27 cellular contexts compared by ENCODE assay signal in the genomic region with DNA sequence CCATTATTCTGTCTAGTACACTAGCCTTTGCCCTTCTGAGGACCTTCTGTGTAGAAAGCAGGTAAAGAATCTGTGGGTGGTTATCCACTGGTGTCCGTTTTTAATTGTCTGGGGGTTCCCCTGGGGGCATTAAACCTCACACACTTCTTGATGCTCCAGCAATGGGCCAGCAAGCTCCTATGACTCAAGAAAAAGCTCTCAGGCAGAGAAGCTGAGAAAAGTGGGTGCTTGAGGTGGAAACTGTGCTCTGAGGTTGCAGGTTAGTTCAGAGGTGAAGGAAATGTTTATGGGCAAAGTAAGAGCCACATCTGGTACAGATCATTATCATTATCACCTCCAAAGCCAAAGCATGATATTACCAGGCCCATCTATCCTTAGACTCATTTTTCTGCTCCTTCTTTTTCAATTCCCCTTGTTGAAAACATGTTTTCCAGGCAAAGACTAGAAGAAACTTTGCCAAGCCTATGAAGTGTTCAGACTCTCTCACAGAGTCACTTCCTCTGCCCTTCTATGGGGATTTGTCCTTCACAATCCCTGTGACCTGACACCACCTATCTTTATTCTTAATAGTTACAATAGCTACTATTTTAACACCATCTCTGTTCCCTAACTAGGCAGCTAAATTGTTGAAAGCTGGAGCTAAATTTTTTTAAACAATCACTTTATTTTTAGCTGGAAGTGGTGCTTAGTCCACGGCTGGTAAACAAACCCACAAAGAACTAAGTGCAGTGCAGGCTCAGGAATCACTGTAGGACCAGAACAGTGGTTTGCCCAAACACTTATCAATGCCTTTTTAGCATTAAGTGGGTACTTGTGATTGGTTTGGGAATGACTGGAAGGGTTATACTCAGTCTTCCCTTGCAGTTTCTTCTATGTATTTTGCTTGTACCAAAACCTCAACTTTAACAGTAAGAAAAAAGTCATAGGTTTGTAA.
"Had no signal": no experiment of that assay in that cellular context is flagged by ENCODE, and none has a peak within 500 bp of the region (broad histone marks: within the 10 kb centered on the region; RNA-seq: fewer than 3 reads in every experiment).

No MANE protein-coding gene starts in this region.

- H3K9me3 Mint-ChIP-seq: activated naive CD4-positive, alpha-beta T cell treated with anti-CD3 and anti-CD28 coated beads for 36 hours had no signal

- H3K4me3 Mint-ChIP-seq: activated CD4-positive, alpha-beta memory T cell treated with anti-CD3 and anti-CD28 coated beads, Interleukin-2, amount 10 ng/mL, durations not matched to agents 7 days and 5 days; activated naive CD4-positive, alpha-beta T cell treated with anti-CD3 and anti-CD28 coated beads for 36 hours; activated naive CD8-positive, alpha-beta T cell; activated T-helper 17 cell treated with anti-CD3 and anti-CD28 coated beads, Interleukin-2, amount 50 U/mL, for 72 hours; brain; central memory CD8-positive, alpha-beta T cell; T-cell had no signal

- H3K4me1 Mint-ChIP-seq: activated CD4-positive, alpha-beta memory T cell treated with anti-CD3 and anti-CD28 coated beads, Interleukin-2, amount 10 ng/mL, durations not matched to agents 7 days and 5 days; activated T-helper 17 cell treated with anti-CD3 and anti-CD28 coated beads, Interleukin-2, amount 50 U/mL, for 72 hours; central memory CD8-positive, alpha-beta T cell; T-cell had no signal

- H3K36me3 Mint-ChIP-seq: activated naive CD8-positive, alpha-beta T cell; brain; T-cell had no signal

- H3K27ac Mint-ChIP-seq: activated CD4-positive, alpha-beta memory T cell treated with anti-CD3 and anti-CD28 coated beads, Interleukin-2, amount 10 ng/mL, durations not matched to agents 7 days and 5 days; activated naive CD4-positive, alpha-beta T cell treated with anti-CD3 and anti-CD28 coated beads for 36 hours; activated naive CD8-positive, alpha-beta T cell; activated T-helper 17 cell treated with anti-CD3 and anti-CD28 coated beads, Interleukin-2, amount 50 U/mL, for 72 hours; brain; T-cell had no signal

- ATAC-seq: activated T-helper 17 cell treated with anti-CD3 and anti-CD28 coated beads, Interleukin-2, amount 50 U/mL, for 72 hours; K562; T-cell had no signal

- H3K4me3 ChIP-seq: K562 had no signal

- H3K27ac ChIP-seq: VCaP had no signal

- DNase-seq: activated CD4-positive, alpha-beta memory T cell treated with anti-CD3 and anti-CD28 coated beads, Interleukin-2, amount 10 ng/mL, durations not matched to agents 7 days and 5 days; activated CD4-positive, alpha-beta T cell treated with anti-CD3 and anti-CD28 coated beads, Interleukin-2, amount 50 U/mL, for 1 hour; activated CD4-positive, CD25-positive, alpha-beta regulatory T cell; activated gamma-delta T cell; activated naive CD4-positive, alpha-beta T cell treated with anti-CD3 and anti-CD28 coated beads for 36 hours; activated T-cell treated with anti-CD3 and anti-CD28 coated beads for 4 hours; activated T-cell treated with anti-CD3 and anti-CD28 coated beads, Interleukin-2, amount 50 U/mL, for 48 hours; amygdala; Karpas-422; MM.1S; NCI-H1105 treated with DMSO at 0.1 percent for 48 hours; NCI-H146; NCI-H187 treated with DMSO at 0.1 percent for 48 hours; NCI-H2171; NCI-H2227 treated with DMSO at 0.1 percent for 48 hours; NCI-H524; NCI-H774; SIG-M5; T-cell; T-helper 2 cell; T1000 had no signal

- H3K27me3 Mint-ChIP-seq: activated CD4-positive, alpha-beta memory T cell treated with anti-CD3 and anti-CD28 coated beads, Interleukin-2, amount 10 ng/mL, durations not matched to agents 7 days and 5 days; brain; central memory CD8-positive, alpha-beta T cell had no signal
